ENCODE assay signal across 8 cellular contexts in the genomic region with DNA sequence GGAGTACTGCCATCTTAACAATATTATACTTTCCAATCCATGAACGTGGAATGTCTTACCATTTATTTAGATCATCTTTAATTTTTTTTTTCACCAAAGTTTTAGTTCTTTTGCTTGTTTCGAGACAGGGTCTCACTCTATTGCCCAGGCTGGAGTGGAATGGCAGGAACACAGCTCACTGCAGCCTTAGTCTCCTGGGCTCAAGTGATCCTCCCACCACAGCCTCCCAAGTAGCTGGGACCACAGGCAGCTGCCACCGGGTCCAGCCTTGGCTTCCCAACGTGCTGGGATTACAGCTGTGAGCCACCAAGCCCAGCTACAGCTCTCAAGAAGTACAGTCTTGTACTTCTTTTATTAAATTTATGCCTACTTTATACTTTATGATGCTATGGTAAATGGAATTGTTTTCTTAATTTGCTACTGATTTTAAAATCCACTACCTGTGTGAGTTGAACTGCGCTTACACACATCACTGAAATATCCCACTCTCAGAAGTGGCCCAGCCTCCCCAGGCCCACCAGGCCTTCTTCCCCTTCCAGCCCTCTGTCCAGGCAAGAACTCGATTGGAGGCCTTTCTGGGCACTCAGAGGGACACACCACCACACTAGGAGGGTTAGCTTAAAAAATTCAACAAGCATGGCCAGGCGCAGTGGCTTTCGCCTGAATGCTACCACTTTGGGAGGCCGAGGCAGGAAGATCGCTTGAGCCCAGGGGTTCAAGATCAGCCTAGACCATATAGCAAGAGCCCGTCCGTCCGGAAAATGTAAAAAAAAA. TPM values are rescaled to one million over a fixed set of nuclear protein-coding genes. Genes with fewer than 3 reads are reported as not detected.
A peak's percentile ranks its signal among the peaks of the same experiment; 100 is the strongest.
DNase-seq lines count a peak whose midpoint lies in the region; ATAC-seq, FAIRE-seq and TF ChIP-seq lines count a peak whose summit lies in the region.

No MANE protein-coding gene starts in this region.

- H2BK20ac ChIP-seq in H9 (ENCODE audit: low read depth, low read length, poor library complexity, severe bottlenecking) = no peak overlapping the region

- peak overlapping the region; percentile 86 for H3K9ac ChIP-seq in H9 (ENCODE audit: extremely low read depth, insufficient read length, low read length)
- peak overlapping the region; percentile 87 to 99 (median 92) for H3K9ac ChIP-seq in skeletal muscle tissue (ENCODE audit: low read depth in 1 of 3, low read length in 3 of 3)

- no peak overlapping the region for H2BK15ac ChIP-seq in H9 (ENCODE audit: low read depth, low read length)

- no peak overlapping the region for H2BK120ac ChIP-seq in H9 (ENCODE audit: low read depth, low read length, poor library complexity, severe bottlenecking)

- H3K23me2 ChIP-seq in H9 (ENCODE audit: insufficient read length, low read depth, low read length, poor library complexity, severe bottlenecking) = peaks cover 7% of the 10 kb centered on the region

- H2AK5ac ChIP-seq in H9 (ENCODE audit: insufficient read length, low read length) = no peak overlapping the region

- no peak overlapping the region for H3K4ac ChIP-seq in H9 (ENCODE audit: low read depth, low read length)

- no peaks in the 10 kb centered on the region; the same call in 1 of the 2 replicates for H3K27me3 Mint-ChIP-seq in H9 (ENCODE audit: low read depth)

- H3K23ac ChIP-seq in H9 (ENCODE audit: insufficient read length, low read depth, low read length) = no peak overlapping the region

- H3K4me3 ChIP-seq in gastroesophageal sphincter (peak overlapping the region; percentile 43 to 71), skeletal muscle tissue (ENCODE audit: low read length in 3 of 3) (peak overlapping the region; percentile 88 to 95 (median 92))

- ATAC-seq in gastroesophageal sphincter (no peak), GM18519 (IDR thresholded peaks at IDR 0.05; ENCODE audit: low FRiP score, unreplicated experiment) (no peak)

- no peak overlapping the region for H4K8ac ChIP-seq in H9 (replicated peaks; ENCODE audit: insufficient read length, low read depth, low read length)

- H3K27me3 ChIP-seq in H9 (ENCODE audit: insufficient read depth, low read length) (no peaks in the 10 kb centered on the region), gastroesophageal sphincter (no peaks in the 10 kb centered on the region), skeletal muscle tissue (ENCODE audit: control insufficient read depth in 3 of 3, insufficient read depth in 3 of 3, low read length in 3 of 3) (no peaks in the 10 kb centered on the region)

- H4K5ac ChIP-seq in H9 (ENCODE audit: insufficient read length, low read depth, low read length) = no peak overlapping the region

- H2BK12ac ChIP-seq in H9 (ENCODE audit: insufficient read length, low read depth, low read length) = no peak overlapping the region

- no peak overlapping the region for H3K27ac ChIP-seq in H9 (ENCODE audit: insufficient read length, low read depth, low read length)
- H3K27ac ChIP-seq in gastroesophageal sphincter = peak overlapping the region; percentile 69 to 100 (median 96)
- peak overlapping the region; percentile 96 for H3K27ac ChIP-seq in skeletal muscle tissue (ENCODE audit: low read depth, low read length)

- H3K27ac Mint-ChIP-seq in H9 = peak overlapping the region; percentile 98 to 99 (median 98)

- no CpG with 5 or more reads among the region's 13 CpGs for WGBS in H9 (ENCODE audit: extremely low coverage, insufficient read length, low lambda C conversion rate)
- WGBS in gastroesophageal sphincter (ENCODE audit: low coverage in 1 of 2), 2 donors = 32 to 34% methylated on average over 8 to 12 of the region's 13 CpGs

- peaks cover 4 to 10% (median 5%) of the 10 kb centered on the region in 3 experiments; a peak in 6 of 7 replicates for H3K36me3 Mint-ChIP-seq in H9 (ENCODE audit: insufficient read depth in 1 of 3, low read depth in 3 of 3)

- H3K4me1 ChIP-seq in H9 (ENCODE audit: insufficient read depth, low read length) = no peaks in the 10 kb centered on the region
- peaks cover 0 to 53% (median 15%) of the 10 kb centered on the region in 3 donors for H3K4me1 ChIP-seq in gastroesophageal sphincter
- peaks cover 17 to 24% (median 22%) of the 10 kb centered on the region in 3 donors for H3K4me1 ChIP-seq in skeletal muscle tissue (ENCODE audit: control insufficient read depth in 3 of 3, insufficient read depth in 3 of 3, low read length in 3 of 3)

- H2BK5ac ChIP-seq in H9 (ENCODE audit: insufficient read length, low read length) = no peak overlapping the region

- no peak overlapping the region for H3K14ac ChIP-seq in H9 (ENCODE audit: insufficient read depth, low read length)

- H3K9me3 Mint-ChIP-seq in H9 = no peaks in the 10 kb centered on the region

- no peak for FAIRE-seq in GM19239 (lab: Jason Lieb, UNC)

- H3K18ac ChIP-seq in H9 (ENCODE audit: insufficient read length, low read depth, low read length) = no peak overlapping the region

- H4K91ac ChIP-seq in H9 (ENCODE audit: insufficient read length, low read depth, low read length) = no peak overlapping the region

- H3K4me2 ChIP-seq in H9 (ENCODE audit: insufficient read depth, insufficient read length, low read length) = peak overlapping the region; percentile 62

- H3K36me3 ChIP-seq in gastroesophageal sphincter (peaks cover 0 to 13% of the 10 kb centered on the region in 2 donors), skeletal muscle tissue (ENCODE audit: control insufficient read depth in 3 of 3, insufficient read depth in 3 of 3, low read length in 3 of 3) (peaks cover 2 to 7% (median 4%) of the 10 kb centered on the region in 3 donors)

- DNase-seq in H9 (no peak), UCSD-AML1 (lab: John Stamatoyannopoulos, UW; ENCODE audit: unreplicated experiment) (peak; percentile 22), NCI-H1105 (lab: John Stamatoyannopoulos, UW) (no peak), GM19239 (ENCODE audit: insufficient read length, low spot score) (no peak), NK-92 (lab: John Stamatoyannopoulos, UW; ENCODE audit: unreplicated experiment) (no peak)

- TF ChIP-seq POLR2A in gastroesophageal sphincter (IDR thresholded peaks at IDR 0.05) = no peak

- H2AFZ ChIP-seq in H9 (ENCODE audit: low read length) = no peak overlapping the region

- H3K4me3 Mint-ChIP-seq in H9 = peak overlapping the region; percentile 94 to 98

- no peaks in the 10 kb centered on the region for H3K9me3 ChIP-seq in H9 (ENCODE audit: control insufficient read depth, low read depth, low read length)
- H3K9me3 ChIP-seq in gastroesophageal sphincter = no peaks in the 10 kb centered on the region
- no peaks in the 10 kb centered on the region for H3K9me3 ChIP-seq in skeletal muscle tissue (ENCODE audit: control insufficient read depth in 3 of 3, low read length in 3 of 3)

- no peak for TF ChIP-seq EP300 in gastroesophageal sphincter (IDR thresholded peaks at IDR 0.05)

- H3K79me1 ChIP-seq in H9 (ENCODE audit: insufficient read depth, low read depth, low read length, poor library complexity, severe bottlenecking) = no peaks in the 10 kb centered on the region

- no peaks in the 10 kb centered on the region for H3K79me2 ChIP-seq in H9 (ENCODE audit: insufficient read depth, low read length)

- H3K56ac ChIP-seq in H9 (ENCODE audit: insufficient read length, low read depth, low read length) = no peak overlapping the region

- TF ChIP-seq CTCF in H9 (conservative IDR thresholded peaks at IDR 0.05) (no peak), gastroesophageal sphincter (IDR thresholded peaks at IDR 0.05) (no peak)

- H4K20me1 ChIP-seq in H9 (ENCODE audit: control insufficient read depth, insufficient read depth, insufficient read length) = no peaks in the 10 kb centered on the region

- no peak overlapping the region for H3T11ph ChIP-seq in H9 (ENCODE audit: low read length)

- peaks cover 18 to 21% of the 10 kb centered on the region in 2 experiments for H3K4me1 Mint-ChIP-seq in H9

RNA-seq across cellular contexts. Expression of a gene that starts 1.0 kb away (rescaled TPM):
- 73.1 and 76.0 TPM in 2 replicates for total RNA-seq in H9 (2021)
- total RNA-seq in gastroesophageal sphincter = 10 to 100 TPM; 35.0 to 48.7 (median 39.9) TPM
- 39.1 TPM for total RNA-seq in skeletal muscle tissue

RNA-seq across cellular contexts. Expression of a gene that starts 40.1 kb away (rescaled TPM):
- 6.3 and 6.4 TPM in 2 replicates for total RNA-seq in H9 (2021)
- 10 to 100 TPM; 17.1 to 21.3 (median 19.6) TPM for total RNA-seq in gastroesophageal sphincter
- 12.0 TPM for total RNA-seq in skeletal muscle tissue

RNA-seq across cellular contexts. Expression of a gene that starts 45.0 kb away (rescaled TPM):
- total RNA-seq in H9 (2021) = 45.3 and 48.5 TPM in 2 replicates
- total RNA-seq in gastroesophageal sphincter = 10 to 100 TPM; 54.7 to 78.9 (median 61.2) TPM
- 38.1 TPM for total RNA-seq in skeletal muscle tissue

RNA-seq across cellular contexts. Expression of a gene that starts 49.7 kb away (rescaled TPM):
- total RNA-seq in H9 (2021) (not detected in 2 replicates), gastroesophageal sphincter (not detected), skeletal muscle tissue (not detected)
